1 cellular context compared by ENCODE assay signal in genomic region chr1:198272492-198272891, GRCh38.
TF ChIP-seq lines count a peak whose summit lies in the region.

No MANE protein-coding gene starts in this region.

TF ChIP-seq in K562, 482 proteins besides CTCF, POLR2A, EP300 and RAD21 (continues in another document):
- TF ChIP-seq JUND (IDR thresholded peaks at IDR 0.05; ENCODE audit: borderline replicate concordance, low read depth, low read length) = peak; percentile 43; the same call in 1 of the 2 replicates
- no peak; the same call in 2 of the 3 replicates for TF ChIP-seq JUND (tag; IDR thresholded peaks at IDR 0.05; ENCODE audit: borderline replicate concordance, low read depth, low read length)
- TF ChIP-seq ATF3 (IDR thresholded peaks at IDR 0.05) = peak; percentile 80
- TF ChIP-seq ATF3 (CRISPR knock-in tag; conservative IDR thresholded peaks at IDR 0.05) = no peak
- no peak for TF ChIP-seq DLX4 (CRISPR knock-in tag; IDR thresholded peaks at IDR 0.05)
- peak; percentile 39; the same call in 1 of the 2 replicates for TF ChIP-seq PKNOX1 (IDR thresholded peaks at IDR 0.05)
- TF ChIP-seq ARID1B (IDR thresholded peaks at IDR 0.05) = peak; percentile 66
- no peak for TF ChIP-seq GTF2B (IDR thresholded peaks at IDR 0.05; ENCODE audit: extremely low read depth, insufficient read length)
- no peak for TF ChIP-seq CTBP1 (IDR thresholded peaks at IDR 0.05; ENCODE audit: borderline replicate concordance)
- no peak for TF ChIP-seq ZNF511 (CRISPR knock-in tag; IDR thresholded peaks at IDR 0.05)
- TF ChIP-seq RCOR1 (IDR thresholded peaks at IDR 0.05; ENCODE audit: borderline replicate concordance in 1 of 2, low read depth in 2 of 2, low read length in 2 of 2) = no peak
- no peak for TF ChIP-seq ZNF717 (CRISPR knock-in tag; IDR thresholded peaks at IDR 0.05)
- no peak for TF ChIP-seq ARID4B (CRISPR knock-in tag; IDR thresholded peaks at IDR 0.05)
- no peak for TF ChIP-seq ZNF445 (CRISPR knock-in tag; IDR thresholded peaks at IDR 0.05; ENCODE audit: low read depth)
- TF ChIP-seq NCOR1 (IDR thresholded peaks at IDR 0.05) = no peak
- no peak for TF ChIP-seq AFF4 (CRISPR knock-in tag; IDR thresholded peaks at IDR 0.05)
- TF ChIP-seq ARHGAP35 (IDR thresholded peaks at IDR 0.05; ENCODE audit: partially characterized antibody) = no peak
- no peak for TF ChIP-seq NR2C1 (IDR thresholded peaks at IDR 0.05)
- no peak for TF ChIP-seq NR2C1 (tag; IDR thresholded peaks at IDR 0.05)
- TF ChIP-seq SMARCE1 (IDR thresholded peaks at IDR 0.05) = no peak; the same call in 1 of the 2 replicates
- no peak for TF ChIP-seq ZBTB9 (CRISPR knock-in tag; IDR thresholded peaks at IDR 0.05)
- no peak for TF ChIP-seq MTA3 (IDR thresholded peaks at IDR 0.05; ENCODE audit: borderline replicate concordance)
- no peak for TF ChIP-seq TFE3 (CRISPR knock-in tag; IDR thresholded peaks at IDR 0.05)
- TF ChIP-seq BACH1 (tag; IDR thresholded peaks at IDR 0.05) = no peak
- TF ChIP-seq GABPA (tag; conservative IDR thresholded peaks at IDR 0.05; ENCODE audit: low read depth) = 0 out of 2 replicates have a peak, but pooled peaks have one; percentile 11
- no peak for TF ChIP-seq ETV1 (tag; conservative IDR thresholded peaks at IDR 0.05; ENCODE audit: low read depth)
- no peak for TF ChIP-seq ZNF311 (CRISPR knock-in tag; IDR thresholded peaks at IDR 0.05)
- TF ChIP-seq CEBPB (tag; IDR thresholded peaks at IDR 0.05) = peak; percentile 88
- no peak for TF ChIP-seq THAP12 (CRISPR knock-in tag; IDR thresholded peaks at IDR 0.05)
- no peak for TF ChIP-seq CTCFL (IDR thresholded peaks at IDR 0.05; ENCODE audit: borderline replicate concordance, insufficient read depth, low read depth, low read length, poor library complexity, severe bottlenecking)
- no peak for TF ChIP-seq CEBPG (CRISPR knock-in tag; IDR thresholded peaks at IDR 0.05)
- TF ChIP-seq CEBPG (tag; conservative IDR thresholded peaks at IDR 0.05 in 1 of 2, IDR thresholded peaks at IDR 0.05 in 1 of 2) = peak; percentile 85 to 87
- no peak for TF ChIP-seq TRIM28 (IDR thresholded peaks at IDR 0.05)
- TF ChIP-seq NELFE (IDR thresholded peaks at IDR 0.05; ENCODE audit: insufficient read depth, insufficient read length) = no peak
- TF ChIP-seq SUPT5H (IDR thresholded peaks at IDR 0.05) = no peak
- no peak for TF ChIP-seq BCL6 (CRISPR knock-in tag; IDR thresholded peaks at IDR 0.05)
- no peak for TF ChIP-seq RNF219 (CRISPR knock-in tag; IDR thresholded peaks at IDR 0.05)
